19 cellular contexts compared by ENCODE assay signal in genomic region chr21:35208810-35209517, GRCh38.
DNase-seq lines count a peak whose midpoint lies in the region; ATAC-seq, FAIRE-seq and TF ChIP-seq lines count a peak whose summit lies in the region.
"Had no signal": no experiment of that assay in that cellular context is flagged by ENCODE, and none has a peak within 500 bp of the region (broad histone marks: within the 10 kb centered on the region; RNA-seq: fewer than 3 reads in every experiment).

No MANE protein-coding gene starts in this region.

- H3K4me1 ChIP-seq in foreskin keratinocyte, result peaks cover 25% of the 10 kb centered on the region
- peaks cover 74 to 86% of the 10 kb centered on the region in 2 donors for H3K4me1 ChIP-seq in gastrocnemius medialis
- H3K4me1 ChIP-seq: adrenal gland had no signal

- FAIRE-seq in urothelium cell line (lab: Jason Lieb, UNC), result no peak
- FAIRE-seq: GM12892, H1 had no signal

- peak; percentile 64 for DNase-seq in COLO829 (ENCODE audit: low spot score)
- DNase-seq in amniotic epithelial cell (ENCODE audit: low read depth), result peak; percentile 68
- DNase-seq in foreskin keratinocyte, result peak in 1 of 2 donors; percentile 64
- DNase-seq in gastrocnemius medialis, result peak in 1 of 2 donors; percentile 38
- DNase-seq in GM10266 (ENCODE audit: extremely low spot score), result no peak
- DNase-seq in urothelium cell line (ENCODE audit: low spot score), result no peak
- DNase-seq in omental fat pad (ENCODE audit: low spot score), result no peak
- DNase-seq: activated CD4-positive, CD25-positive, alpha-beta regulatory T cell; activated CD8-positive, alpha-beta memory T cell treated with anti-CD3 and anti-CD28 coated beads, Interleukin-2, amount 50 U/mL, for 48 hours; adrenal gland; AML-193; DMS79; Karpas-422; NCI-H2107; SK-N-SH had no signal

- H3K36me3 ChIP-seq in gastrocnemius medialis, result no peaks in the 10 kb centered on the region
- H3K36me3 ChIP-seq: adrenal gland had no signal

- TF ChIP-seq CTCF in foreskin keratinocyte (conservative IDR thresholded peaks at IDR 0.05) (no peak), gastrocnemius medialis (IDR thresholded peaks at IDR 0.05 in 4 of 5, conservative IDR thresholded peaks at IDR 0.05 in 1 of 5) (no peak), GM10266 (IDR thresholded peaks at IDR 0.05; ENCODE audit: control insufficient read depth, insufficient read depth, low read depth, missing control alignments) (no peak), omental fat pad (IDR thresholded peaks at IDR 0.05) (no peak)

- H3K27me3 ChIP-seq in foreskin keratinocyte (no peaks in the 10 kb centered on the region), gastrocnemius medialis (no peaks in the 10 kb centered on the region)
- H3K27me3 ChIP-seq: adrenal gland had no signal

- in situ Hi-C loops in gastrocnemius medialis (cut with MboI; ENCODE audit: low sequenced_read_pairs in 4 of 4), result no loop called here

- intact Hi-C loops in gastrocnemius medialis (cut with DNase I; ENCODE audit: low total_unique reads), result loop anchor here (2.0 to 10.0 kb wide), 2 partner anchors 14 to 324 kb away; no protein-coding TSS in a partner anchor

- H3K9me3 ChIP-seq in gastrocnemius medialis, result no peaks in the 10 kb centered on the region
- H3K9me3 ChIP-seq: adrenal gland, SK-N-SH had no signal

- no peak overlapping the region for H3K4me3 ChIP-seq in gastrocnemius medialis
- H3K4me3 ChIP-seq: adrenal gland had no signal

- TF ChIP-seq POLR2A in gastrocnemius medialis (IDR thresholded peaks at IDR 0.05), result no peak

- ATAC-seq in foreskin keratinocyte (no peak), gastrocnemius medialis (peak; percentile 18 to 68), HG03520 (IDR thresholded peaks at IDR 0.05; ENCODE audit: unreplicated experiment) (no peak), omental fat pad (ENCODE audit: low FRiP score) (no peak)
- ATAC-seq: left lobe of liver had no signal

- peak overlapping the region; percentile 51 for H3K27ac ChIP-seq in foreskin keratinocyte
- peak overlapping the region; percentile 75 to 90 (median 82) for H3K27ac ChIP-seq in gastrocnemius medialis
- H3K27ac ChIP-seq: adrenal gland had no signal

Comparison
In these comparisons a context has a peak if more than half of its experiments do, and no peak if none do; other contexts are left out.
1. DNase-seq: peak in COLO829 (single experiment) and amniotic epithelial cell (single experiment); none in GM10266 (single experiment), urothelium cell line (single experiment) and omental fat pad (single experiment).
2. ATAC-seq: peak in gastrocnemius medialis (2 of 2); none in foreskin keratinocyte (single experiment), HG03520 (single experiment) and omental fat pad (single experiment).